ENCODE assay signal across 24 cellular contexts in genomic region chr4:170011921-170012628, GRCh38. TPM values are rescaled to one million over a fixed set of nuclear protein-coding genes. Genes with fewer than 3 reads are reported as not detected.
DNase-seq lines count a peak whose midpoint lies in the region; ATAC-seq and TF ChIP-seq lines count a peak whose summit lies in the region.
"Had no signal": no experiment of that assay in that cellular context is flagged by ENCODE, and none has a peak within 500 bp of the region (broad histone marks: within the 10 kb centered on the region; RNA-seq: fewer than 3 reads in every experiment).

No MANE protein-coding gene starts in this region.

- ATAC-seq in naive thymus-derived CD4-positive, alpha-beta T cell, result peak; percentile 58
- ATAC-seq in GM19395 (IDR thresholded peaks at IDR 0.05; ENCODE audit: unreplicated experiment), result no peak
- ATAC-seq: activated CD4-positive, CD25-positive, alpha-beta regulatory T cell treated with anti-CD3 and anti-CD28 coated beads, Interleukin-2, amount 50 U/mL, for 24 hours; activated naive CD8-positive, alpha-beta T cell treated with anti-CD3 and anti-CD28 coated beads, Interleukin-2, amount 50 U/mL, for 24 hours; natural killer cell treated with Interleukin-12 subunit alpha and Interleukin-12 subunit beta and Interleukin-15 and Interleukin-18, amount 100 ng/mL, for 72 hours had no signal

- no peak for TF ChIP-seq CTCF in breast epithelium (IDR thresholded peaks at IDR 0.05)
- no peak for TF ChIP-seq CTCF in MCF 10A (IDR thresholded peaks at IDR 0.05; ENCODE audit: unreplicated experiment)
- no peak for TF ChIP-seq CTCF in osteocyte (IDR thresholded peaks at IDR 0.05)

- CTCF ChIA-PET in MCF 10A (lab: Yijun Ruan, JAX), result interaction anchor here (0.6 kb wide), 1 partner anchor 51 kb away, joined by 3 read pairs; no protein-coding TSS in a partner anchor
- CTCF ChIA-PET in naive thymus-derived CD4-positive, alpha-beta T cell (lab: Charles Lee), result no interaction called here

- H3K4me3 ChIP-seq in breast epithelium, result no peak overlapping the region
- no peak overlapping the region for H3K4me3 ChIP-seq in naive thymus-derived CD4-positive, alpha-beta T cell (ENCODE audit: low read length)
- H3K4me3 ChIP-seq: testis had no signal

- H3K27ac Mint-ChIP-seq in MCF 10A (ENCODE audit: low read depth, unreplicated experiment) (no peak overlapping the region), osteocyte (ENCODE audit: unreplicated experiment) (no peak overlapping the region)
- H3K27ac Mint-ChIP-seq in naive thymus-derived CD4-positive, alpha-beta T cell, result no peak overlapping the region
- H3K27ac Mint-ChIP-seq: activated CD4-positive, alpha-beta memory T cell treated with anti-CD3 and anti-CD28 coated beads, Interleukin-2, amount 10 ng/mL, durations not matched to agents 7 days and 5 days; activated naive CD8-positive, alpha-beta T cell treated with anti-CD3 and anti-CD28 coated beads, Interleukin-2, amount 50 U/mL, for 24 hours; natural killer cell treated with Interleukin-12 subunit alpha and Interleukin-12 subunit beta and Interleukin-15 and Interleukin-18, amount 100 ng/mL, for 72 hours had no signal

- H3K27me3 ChIP-seq in breast epithelium, result no peaks in the 10 kb centered on the region
- H3K27me3 ChIP-seq in naive thymus-derived CD4-positive, alpha-beta T cell (ENCODE audit: control insufficient read depth in 2 of 2, insufficient read depth in 2 of 2, low read length in 2 of 2), result no peaks in the 10 kb centered on the region
- H3K27me3 ChIP-seq: testis had no signal

- H3K4me1 Mint-ChIP-seq in MCF 10A (ENCODE audit: insufficient read depth, unreplicated experiment) (no peaks in the 10 kb centered on the region), osteocyte (ENCODE audit: unreplicated experiment) (no peaks in the 10 kb centered on the region)
- peaks cover 0 to 14% (median 8%) of the 10 kb centered on the region in 7 donors for H3K4me1 Mint-ChIP-seq in naive thymus-derived CD4-positive, alpha-beta T cell

- no TSS peak for BruUV-seq in MCF 10A (replicated peaks; lab: Mats Ljungman, UMichigan)

- TF ChIP-seq POLR2A in breast epithelium (IDR thresholded peaks at IDR 0.05), result no peak

- H3K9me3 ChIP-seq in breast epithelium, result no peaks in the 10 kb centered on the region
- no peaks in the 10 kb centered on the region for H3K9me3 ChIP-seq in naive thymus-derived CD4-positive, alpha-beta T cell (ENCODE audit: control insufficient read depth in 2 of 3, low read length in 3 of 3)
- H3K9me3 ChIP-seq: testis had no signal

- H3K4me3 Mint-ChIP-seq in MCF 10A (ENCODE audit: unreplicated experiment) (no peak overlapping the region), osteocyte (ENCODE audit: unreplicated experiment) (no peak overlapping the region)
- H3K4me3 Mint-ChIP-seq in naive thymus-derived CD4-positive, alpha-beta T cell, result no peak overlapping the region
- H3K4me3 Mint-ChIP-seq: activated CD4-positive, alpha-beta memory T cell treated with anti-CD3 and anti-CD28 coated beads, Interleukin-2, amount 10 ng/mL, durations not matched to agents 7 days and 5 days; activated naive CD8-positive, alpha-beta T cell treated with anti-CD3 and anti-CD28 coated beads, Interleukin-2, amount 50 U/mL, for 24 hours; brain; natural killer cell treated with Interleukin-12 subunit alpha and Interleukin-12 subunit beta and Interleukin-15 and Interleukin-18, amount 100 ng/mL, for 72 hours had no signal

- H3K4me1 ChIP-seq in breast epithelium, result no peaks in the 10 kb centered on the region
- H3K4me1 ChIP-seq in naive thymus-derived CD4-positive, alpha-beta T cell (ENCODE audit: control insufficient read depth in 2 of 2, insufficient read depth in 2 of 2, low read length in 2 of 2), result no peaks in the 10 kb centered on the region
- H3K4me1 ChIP-seq: parathyroid adenoma, testis had no signal

- DNase-seq in breast epithelium (ENCODE audit: low spot score in 2 of 2) (no peak), MCF 10A (ENCODE audit: unreplicated experiment) (no peak), caudate nucleus (lab: John Stamatoyannopoulos, UW) (peak in 18 of 61 donors; percentile 13 to 66 (median 26)), HPDE6-E6E7 (ENCODE audit: extremely low spot score) (no peak), NCI-H446 treated with DMSO at 0.1 percent for 48 hours (lab: John Stamatoyannopoulos, UW) (no peak), osteocyte (ENCODE audit: extremely low spot score, unreplicated experiment) (no peak)
- DNase-seq in naive thymus-derived CD4-positive, alpha-beta T cell, result no peak
- DNase-seq: 8988T; activated CD4-positive, alpha-beta memory T cell treated with anti-CD3 and anti-CD28 coated beads, Interleukin-2, amount 10 ng/mL, durations not matched to agents 7 days and 5 days; activated effector memory CD4-positive, alpha-beta T cell treated with anti-CD3 and anti-CD28 coated beads, Interleukin-2, amount 50 U/mL, for 16 hours; activated naive CD8-positive, alpha-beta T cell treated with anti-CD3 and anti-CD28 coated beads, Interleukin-2, amount 50 U/mL, for 24 hours; activated T-cell treated with anti-CD3 and anti-CD28 coated beads for 4 hours; cortex of kidney; DMS79 treated with DMSO at 0.1 percent for 48 hours; left cardiac atrium; NCI-H1436 treated with DMSO at 0.1 percent for 48 hours; NCI-H2171; NCI-H526 treated with DMSO at 0.1 percent for 48 hours; testis had no signal

- no peaks in the 10 kb centered on the region for H3K9me3 Mint-ChIP-seq in MCF 10A (ENCODE audit: unreplicated experiment)
- H3K9me3 Mint-ChIP-seq in naive thymus-derived CD4-positive, alpha-beta T cell, result no peaks in the 10 kb centered on the region
- H3K9me3 Mint-ChIP-seq in osteocyte (ENCODE audit: unreplicated experiment), result no peaks in the 10 kb centered on the region
- H3K9me3 Mint-ChIP-seq: activated CD4-positive, alpha-beta memory T cell treated with anti-CD3 and anti-CD28 coated beads, Interleukin-2, amount 10 ng/mL, durations not matched to agents 7 days and 5 days; activated naive CD8-positive, alpha-beta T cell treated with anti-CD3 and anti-CD28 coated beads, Interleukin-2, amount 50 U/mL, for 24 hours; natural killer cell treated with Interleukin-12 subunit alpha and Interleukin-12 subunit beta and Interleukin-15 and Interleukin-18, amount 100 ng/mL, for 72 hours had no signal

- no peaks in the 10 kb centered on the region for H3K36me3 ChIP-seq in breast epithelium
- no peaks in the 10 kb centered on the region for H3K36me3 ChIP-seq in naive thymus-derived CD4-positive, alpha-beta T cell (ENCODE audit: control insufficient read depth in 2 of 3, insufficient read depth in 3 of 3, low read length in 3 of 3)

- intact Hi-C loops in breast epithelium (cut with DNase I; ENCODE audit: low total_unique reads) (no loop called here), MCF 10A (cut with micrococcal nuclease) (no loop called here)
- intact Hi-C loops in naive thymus-derived CD4-positive, alpha-beta T cell (cut with micrococcal nuclease), result no loop called here

- H3K27me3 Mint-ChIP-seq in MCF 10A (ENCODE audit: insufficient read depth, unreplicated experiment) (no peaks in the 10 kb centered on the region), osteocyte (ENCODE audit: unreplicated experiment) (no peaks in the 10 kb centered on the region)
- H3K27me3 Mint-ChIP-seq in naive thymus-derived CD4-positive, alpha-beta T cell, result peaks cover 4 to 26% (median 21%) of the 10 kb centered on the region in 5 donors
- H3K27me3 Mint-ChIP-seq: activated CD4-positive, alpha-beta memory T cell treated with anti-CD3 and anti-CD28 coated beads, Interleukin-2, amount 10 ng/mL, durations not matched to agents 7 days and 5 days; activated naive CD8-positive, alpha-beta T cell treated with anti-CD3 and anti-CD28 coated beads, Interleukin-2, amount 50 U/mL, for 24 hours; brain had no signal

- H3K36me3 Mint-ChIP-seq in MCF 10A (ENCODE audit: insufficient read depth, unreplicated experiment) (no peaks in the 10 kb centered on the region), osteocyte (ENCODE audit: unreplicated experiment) (no peaks in the 10 kb centered on the region)
- no peaks in the 10 kb centered on the region for H3K36me3 Mint-ChIP-seq in naive thymus-derived CD4-positive, alpha-beta T cell
- H3K36me3 Mint-ChIP-seq: natural killer cell treated with Interleukin-12 subunit alpha and Interleukin-12 subunit beta and Interleukin-15 and Interleukin-18, amount 100 ng/mL, for 72 hours had no signal

- H3K27ac ChIP-seq in breast epithelium (peak overlapping the region; percentile 44 to 65), caudate nucleus (ENCODE audit: low read depth, low read length) (peak overlapping the region; percentile 69)
- H3K27ac ChIP-seq in naive thymus-derived CD4-positive, alpha-beta T cell (ENCODE audit: low read depth, low read length), result no peak overlapping the region
- H3K27ac ChIP-seq: parathyroid adenoma, testis had no signal

- POLR2A ChIA-PET in MCF 10A (lab: Yijun Ruan, JAX), result no interaction called here
- POLR2A ChIA-PET in naive thymus-derived CD4-positive, alpha-beta T cell (lab: Charles Lee), result no interaction called here

RNA-seq across cellular contexts. Expression of gene MFAP3L, which starts 14.1 kb away (rescaled TPM):
- 10 to 100 TPM in 2 of 3 donors, 1 to 10 TPM in 1; 5.1 to 87.4 (median 19.3) TPM for total RNA-seq in breast epithelium
- total RNA-seq in MCF 10A (2022), result 4.1 and 7.7 TPM in 2 replicates
- 1 to 10 TPM in 3 of 5 experiments, under 1 TPM in 2; 0.05 to 2.0 (median 1.1) TPM for total RNA-seq in naive thymus-derived CD4-positive, alpha-beta T cell
- under 1 TPM; 0.23 to 0.47 TPM for polyA plus RNA-seq in naive thymus-derived CD4-positive, alpha-beta T cell
- total RNA-seq in osteocyte, result 2.1 and 2.5 TPM in 2 replicates
